ENCODE assay signal across 1 cellular context in genomic region chr1:28506907-28507246, GRCh38.
TF ChIP-seq lines count a peak whose summit lies in the region.

No MANE protein-coding gene starts in this region.

TF ChIP-seq in K562, 482 proteins besides CTCF, POLR2A, EP300 and RAD21 (continued from another document and continues in another):
- TF ChIP-seq PATZ1 (CRISPR knock-in tag; IDR thresholded peaks at IDR 0.05; ENCODE audit: borderline replicate concordance) (no peak), PREB (CRISPR knock-in tag; IDR thresholded peaks at IDR 0.05) (peak; percentile 30; the same call in 1 of the 2 replicates), U2AF1 (optimal IDR thresholded peaks at IDR 0.05; ENCODE audit: low read depth, low read length) (peak; percentile 39), ZHX1 (conservative IDR thresholded peaks at IDR 0.05; ENCODE audit: low read length) (no peak), ZNF561 (CRISPR knock-in tag; conservative IDR thresholded peaks at IDR 0.05) (no peak), TRIM24 (IDR thresholded peaks at IDR 0.05) (0 out of 4 replicates have a peak, but pooled peaks of 1 of the 2 experiments have one; percentile 15), PHF8 (IDR thresholded peaks at IDR 0.05; ENCODE audit: borderline replicate concordance, low read length) (no peak), ZNF778 (CRISPR knock-in tag; IDR thresholded peaks at IDR 0.05) (0 out of 2 replicates have a peak, but pooled peaks have one; percentile 15), BCLAF1 (IDR thresholded peaks at IDR 0.05; ENCODE audit: borderline replicate concordance in 1 of 2, control insufficient read depth in 1 of 2, low read depth in 2 of 2, low read length in 1 of 2) (peak in 1 of 2 experiments; percentile 33; a peak in 1 of 4 replicates), KHSRP (IDR thresholded peaks at IDR 0.05) (0 out of 2 replicates have a peak, but pooled peaks have one; percentile 11), MTA3 (IDR thresholded peaks at IDR 0.05; ENCODE audit: borderline replicate concordance) (no peak), TEAD1 (CRISPR knock-in tag; IDR thresholded peaks at IDR 0.05) (no peak; a peak in 1 of 4 replicates), SMC3 (conservative IDR thresholded peaks at IDR 0.05; ENCODE audit: insufficient read depth, low read depth, low read length) (0 out of 2 replicates have a peak, but pooled peaks have one; percentile 1), ILF3 (IDR thresholded peaks at IDR 0.05; ENCODE audit: borderline replicate concordance) (0 out of 2 replicates have a peak, but pooled peaks have one; percentile 36), RERE (CRISPR knock-in tag; IDR thresholded peaks at IDR 0.05; ENCODE audit: borderline replicate concordance) (no peak), NBN (IDR thresholded peaks at IDR 0.05; ENCODE audit: low read depth) (0 out of 2 replicates have a peak, but pooled peaks have one; percentile 16), CBFB (CRISPR knock-in tag; IDR thresholded peaks at IDR 0.05) (no peak), THRAP3 (IDR thresholded peaks at IDR 0.05; ENCODE audit: borderline replicate concordance) (peak; percentile 80; the same call in 1 of the 2 replicates), MNT (conservative IDR thresholded peaks at IDR 0.05) (peak; percentile 14 to 54; a peak in 3 of 4 replicates), HDAC2 (IDR thresholded peaks at IDR 0.05) (no peak), NFRKB (IDR thresholded peaks at IDR 0.05; ENCODE audit: low read depth) (peak; percentile 37; the same call in 1 of the 2 replicates), C11orf30 (IDR thresholded peaks at IDR 0.05; ENCODE audit: low read depth) (peak; percentile 25; the same call in 1 of the 2 replicates), NCOR1 (IDR thresholded peaks at IDR 0.05) (0 out of 2 replicates have a peak, but pooled peaks have one; percentile 25), ZNF512 (tag; IDR thresholded peaks at IDR 0.05) (0 out of 2 replicates have a peak, but pooled peaks have one; percentile 22), ZNF785 (CRISPR knock-in tag; IDR thresholded peaks at IDR 0.05) (no peak), HBP1 (CRISPR knock-in tag; IDR thresholded peaks at IDR 0.05) (peak; percentile 82; the same call in 1 of the 2 replicates), ARHGAP35 (IDR thresholded peaks at IDR 0.05; ENCODE audit: partially characterized antibody) (peak; percentile 60), ZNF436 (CRISPR knock-in tag; IDR thresholded peaks at IDR 0.05) (no peak), MLLT1 (IDR thresholded peaks at IDR 0.05) (peak; percentile 96), MECOM (CRISPR knock-in tag; IDR thresholded peaks at IDR 0.05) (no peak)
